ENCODE assay signal across 18 cellular contexts in genomic region chr17:296906-297690, GRCh38.
"Had no signal": no experiment of that assay in that cellular context is flagged by ENCODE, and none has a peak within 500 bp of the region (broad histone marks: within the 10 kb centered on the region; RNA-seq: fewer than 3 reads in every experiment).

No MANE protein-coding gene starts in this region.

- H3K4me1 ChIP-seq: uterus had no signal

- H3K4me1 Mint-ChIP-seq: activated B cell treated with CpG ODN at 0.5 μM for 24 hours had no signal

- H3K4me3 Mint-ChIP-seq: activated B cell treated with CpG ODN at 0.5 μM for 24 hours; activated CD4-positive, alpha-beta T cell treated with anti-CD3 and anti-CD28 coated beads for 36 hours; activated T-cell treated with anti-CD3 and anti-CD28 coated beads, Interleukin-2, amount 50 U/mL, for 4 hours; memory B cell; nephron; stimulated activated effector memory CD8-positive, alpha-beta T cell treated with anti-CD3 and anti-CD28 coated beads, Interleukin-12 subunit alpha, Interleukin-12 subunit beta, amount 100 ng/mL, for 72 hours; T-helper 1 cell treated with Interleukin-12 subunit alpha and Interleukin-12 subunit beta and Interleukin-4 antibody, amounts not matched to agents 30 μg/mL and 1 μg/mL, for 36 hours had no signal

- H3K9me3 Mint-ChIP-seq: activated B cell treated with CpG ODN at 0.5 μM for 24 hours; activated T-cell treated with anti-CD3 and anti-CD28 coated beads, Interleukin-2, amount 50 U/mL, for 4 hours; activated T-helper 2 cell treated with anti-CD3 and anti-CD28 coated beads, Interferon-gamma antibody, Interleukin-2, Interleukin-4, amounts not matched to agents 10 μg/mL and 5 μg/mL and 100 μg/mL, durations not matched to agents 14 hours and 24 hours and 36 hours; memory B cell; nephron; stimulated activated effector memory CD8-positive, alpha-beta T cell treated with anti-CD3 and anti-CD28 coated beads, Interleukin-12 subunit alpha, Interleukin-12 subunit beta, amount 100 ng/mL, for 72 hours; T-helper 1 cell treated with Interleukin-12 subunit alpha and Interleukin-12 subunit beta and Interleukin-4 antibody, amounts not matched to agents 30 μg/mL and 1 μg/mL, for 36 hours had no signal

- H3K9me3 ChIP-seq: stomach, transverse colon, uterus had no signal

- DNase-seq: activated B cell treated with CpG ODN at 0.5 μM for 24 hours; activated CD4-positive, alpha-beta T cell treated with anti-CD3 and anti-CD28 coated beads for 36 hours; activated CD4-positive, alpha-beta T cell treated with anti-CD3 and anti-CD28 coated beads, Interleukin-2, amount 50 U/mL, for 48 hours; activated CD8-positive, alpha-beta memory T cell treated with anti-CD3 and anti-CD28 coated beads, Interleukin-2, amount 50 U/mL, for 48 hours; activated naive CD4-positive, alpha-beta T cell treated with Interleukin-2 at 50 U/mL for 16 hours; activated T-cell treated with anti-CD3 and anti-CD28 coated beads, Interleukin-2, amount 50 U/mL, for 4 hours; amygdala; nucleus accumbens; stimulated activated CD4-positive, alpha-beta T cell treated with anti-CD3 and anti-CD28 coated beads, Interleukin-2, amount 100 ng/mL, for 24 hours; stomach; T1000; transverse colon had no signal

- ATAC-seq: activated CD4-positive, alpha-beta T cell treated with anti-CD3 and anti-CD28 coated beads for 36 hours; activated T-cell treated with anti-CD3 and anti-CD28 coated beads, Interleukin-2, amount 50 U/mL, for 4 hours; stimulated activated effector memory CD8-positive, alpha-beta T cell treated with anti-CD3 and anti-CD28 coated beads, Interleukin-12 subunit alpha, Interleukin-12 subunit beta, amount 100 ng/mL, for 72 hours had no signal

- H3K36me3 ChIP-seq: transverse colon, uterus had no signal

- H3K27me3 ChIP-seq: transverse colon, uterus had no signal

- H3K4me3 ChIP-seq: stomach, transverse colon, uterus had no signal

- H3K27ac ChIP-seq: stomach, transverse colon, uterus had no signal

- H3K27ac Mint-ChIP-seq: activated B cell treated with CpG ODN at 0.5 μM for 24 hours; activated CD4-positive, alpha-beta T cell treated with anti-CD3 and anti-CD28 coated beads for 36 hours; activated T-helper 2 cell treated with anti-CD3 and anti-CD28 coated beads, Interferon-gamma antibody, Interleukin-2, Interleukin-4, amounts not matched to agents 10 μg/mL and 5 μg/mL and 100 μg/mL, durations not matched to agents 14 hours and 24 hours and 36 hours; memory B cell; stimulated activated effector memory CD8-positive, alpha-beta T cell treated with anti-CD3 and anti-CD28 coated beads, Interleukin-12 subunit alpha, Interleukin-12 subunit beta, amount 100 ng/mL, for 72 hours; T-helper 1 cell treated with Interleukin-12 subunit alpha and Interleukin-12 subunit beta and Interleukin-4 antibody, amounts not matched to agents 30 μg/mL and 1 μg/mL, for 36 hours had no signal
